1 cellular context compared by ENCODE assay signal in the genomic region with DNA sequence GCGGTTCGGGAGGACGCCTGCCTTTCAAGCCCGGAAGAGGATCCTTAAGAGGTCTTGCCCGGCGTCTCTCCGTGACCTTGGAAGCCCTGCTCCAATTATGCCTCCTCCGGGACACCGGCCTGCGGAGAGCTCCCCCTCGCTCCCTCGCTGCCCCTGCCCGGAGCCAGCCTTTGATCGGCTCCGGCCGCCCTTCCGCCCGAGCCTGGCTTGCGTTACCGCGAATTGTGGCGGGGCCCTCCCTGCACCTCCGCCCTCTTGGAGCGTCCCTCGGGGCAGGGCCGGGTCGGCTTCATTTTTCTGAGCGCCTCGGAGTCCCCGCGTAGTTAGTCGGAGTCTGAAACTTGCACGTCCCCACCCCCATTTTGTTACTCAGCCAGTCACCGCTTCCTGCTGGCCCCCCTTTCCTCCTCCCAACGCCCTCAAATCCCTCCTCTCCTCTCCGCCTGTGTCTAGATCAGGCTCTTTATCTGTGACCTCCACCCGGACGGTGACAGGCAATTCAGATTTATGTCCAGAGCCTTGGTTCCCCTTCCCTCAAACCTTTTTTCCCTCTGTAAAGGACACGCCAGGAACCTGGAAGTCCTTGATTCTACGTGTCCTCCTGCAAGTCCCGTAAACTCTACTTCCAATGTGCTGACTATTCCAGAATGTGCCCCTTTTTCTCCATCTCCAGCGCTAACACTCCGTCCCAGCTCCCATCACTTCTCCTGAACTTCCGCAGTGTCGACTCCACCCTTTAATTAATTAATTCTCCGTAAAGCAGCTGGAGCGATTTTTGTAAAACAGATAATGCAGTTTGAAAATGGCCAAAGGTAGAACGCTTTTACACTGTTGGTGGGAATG.
A peak's percentile ranks its signal among the peaks of the same experiment; 100 is the strongest.
TF ChIP-seq lines count a peak whose summit lies in the region.

No MANE protein-coding gene starts in this region.

TF ChIP-seq in K562, 482 proteins besides CTCF, POLR2A, EP300 and RAD21 (continued from another document and continues in another):
- TF ChIP-seq ZNF445 (CRISPR knock-in tag; IDR thresholded peaks at IDR 0.05; ENCODE audit: low read depth) (no peak), LARP7 (IDR thresholded peaks at IDR 0.05) (peak; percentile 79), NFIX (CRISPR knock-in tag; IDR thresholded peaks at IDR 0.05; ENCODE audit: low read depth) (no peak), POLR2AphosphoS5 (IDR thresholded peaks at IDR 0.05; ENCODE audit: control insufficient read depth, insufficient read depth, low read depth, low read length) (peak; percentile 75; the same call in 1 of the 2 replicates), POLR2AphosphoS2 (IDR thresholded peaks at IDR 0.05; ENCODE audit: low read length) (0 out of 2 replicates have a peak, but pooled peaks have one; percentile 59), ZNF766 (CRISPR knock-in tag; conservative IDR thresholded peaks at IDR 0.05) (peak; percentile 81; the same call in 1 of the 2 replicates), MIER1 (IDR thresholded peaks at IDR 0.05; ENCODE audit: low read depth) (0 out of 2 replicates have a peak, but pooled peaks have one; percentile 20), TAF7 (tag; IDR thresholded peaks at IDR 0.05) (peak; percentile 65; the same call in 1 of the 2 replicates), L3MBTL2 (IDR thresholded peaks at IDR 0.05) (0 out of 2 replicates have a peak, but pooled peaks have one; percentile 46), ELF2 (CRISPR knock-in tag; IDR thresholded peaks at IDR 0.05) (no peak), TFAM (CRISPR knock-in tag; conservative IDR thresholded peaks at IDR 0.05) (no peak), HNRNPL (IDR thresholded peaks at IDR 0.05; ENCODE audit: low read depth, low read length) (no peak), CSDE1 (IDR thresholded peaks at IDR 0.05) (no peak), HDAC1 (IDR thresholded peaks at IDR 0.05) (peak; percentile 50 to 99; a peak in 3 of 4 replicates), TEAD2 (tag; IDR thresholded peaks at IDR 0.05) (no peak), SMAD3 (CRISPR knock-in tag; conservative IDR thresholded peaks at IDR 0.05) (no peak), SRSF9 (IDR thresholded peaks at IDR 0.05; ENCODE audit: borderline replicate concordance, low read depth, low read length) (no peak), ARID2 (IDR thresholded peaks at IDR 0.05) (no peak), HCFC1 (IDR thresholded peaks at IDR 0.05; ENCODE audit: low read depth, low read length) (peak; percentile 34; the same call in 1 of the 2 replicates), EWSR1 (IDR thresholded peaks at IDR 0.05; ENCODE audit: borderline replicate concordance, low read depth, partially characterized antibody) (no peak), SNIP1 (IDR thresholded peaks at IDR 0.05; ENCODE audit: low read depth) (no peak), CEBPB (tag; IDR thresholded peaks at IDR 0.05) (no peak), NR2C2 (CRISPR knock-in tag; IDR thresholded peaks at IDR 0.05) (no peak; the same call in 1 of the 2 replicates), NR2C2 (tag; IDR thresholded peaks at IDR 0.05) (peak; percentile 79), DACH1 (IDR thresholded peaks at IDR 0.05; ENCODE audit: partially characterized antibody) (peak; percentile 59), MED1 (CRISPR knock-in tag; IDR thresholded peaks at IDR 0.05; ENCODE audit: borderline replicate concordance) (no peak), NUFIP1 (IDR thresholded peaks at IDR 0.05; ENCODE audit: partially characterized antibody) (no peak), ZNF175 (CRISPR knock-in tag; IDR thresholded peaks at IDR 0.05; ENCODE audit: low read depth) (0 out of 2 replicates have a peak, but pooled peaks have one; percentile 27), RUNX1 (IDR thresholded peaks at IDR 0.05; ENCODE audit: low read depth) (no peak), PCBP1 (IDR thresholded peaks at IDR 0.05; ENCODE audit: low read depth, low read length, poor library complexity, severe bottlenecking) (no peak), SIX5 (IDR thresholded peaks at IDR 0.05; ENCODE audit: borderline replicate concordance in 1 of 2, insufficient read depth in 1 of 2, low read depth in 1 of 2, low read length in 2 of 2) (no peak), CBX3 (IDR thresholded peaks at IDR 0.05; ENCODE audit: borderline replicate concordance in 1 of 2, low read length in 2 of 2) (0 out of 3 replicates have a peak, but pooled peaks of 1 of the 2 experiments have one; percentile 54), TBP (optimal IDR thresholded peaks at IDR 0.05; ENCODE audit: low read depth, low read length) (peak; percentile 65)
- TF ChIP-seq, protein P1, sequence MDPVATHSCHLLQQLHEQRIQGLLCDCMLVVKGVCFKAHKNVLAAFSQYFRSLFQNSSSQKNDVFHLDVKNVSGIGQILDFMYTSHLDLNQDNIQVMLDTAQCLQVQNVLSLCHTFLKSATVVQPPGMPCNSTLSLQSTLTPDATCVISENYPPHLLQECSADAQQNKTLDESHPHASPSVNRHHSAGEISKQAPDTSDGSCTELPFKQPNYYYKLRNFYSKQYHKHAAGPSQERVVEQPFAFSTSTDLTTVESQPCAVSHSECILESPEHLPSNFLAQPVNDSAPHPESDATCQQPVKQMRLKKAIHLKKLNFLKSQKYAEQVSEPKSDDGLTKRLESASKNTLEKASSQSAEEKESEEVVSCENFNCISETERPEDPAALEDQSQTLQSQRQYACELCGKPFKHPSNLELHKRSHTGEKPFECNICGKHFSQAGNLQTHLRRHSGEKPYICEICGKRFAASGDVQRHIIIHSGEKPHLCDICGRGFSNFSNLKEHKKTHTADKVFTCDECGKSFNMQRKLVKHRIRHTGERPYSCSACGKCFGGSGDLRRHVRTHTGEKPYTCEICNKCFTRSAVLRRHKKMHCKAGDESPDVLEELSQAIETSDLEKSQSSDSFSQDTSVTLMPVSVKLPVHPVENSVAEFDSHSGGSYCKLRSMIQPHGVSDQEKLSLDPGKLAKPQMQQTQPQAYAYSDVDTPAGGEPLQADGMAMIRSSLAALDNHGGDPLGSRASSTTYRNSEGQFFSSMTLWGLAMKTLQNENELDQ (CRISPR knock-in tag; IDR thresholded peaks at IDR 0.05; ENCODE audit: borderline replicate concordance): no peak
- TF ChIP-seq, protein P2, sequence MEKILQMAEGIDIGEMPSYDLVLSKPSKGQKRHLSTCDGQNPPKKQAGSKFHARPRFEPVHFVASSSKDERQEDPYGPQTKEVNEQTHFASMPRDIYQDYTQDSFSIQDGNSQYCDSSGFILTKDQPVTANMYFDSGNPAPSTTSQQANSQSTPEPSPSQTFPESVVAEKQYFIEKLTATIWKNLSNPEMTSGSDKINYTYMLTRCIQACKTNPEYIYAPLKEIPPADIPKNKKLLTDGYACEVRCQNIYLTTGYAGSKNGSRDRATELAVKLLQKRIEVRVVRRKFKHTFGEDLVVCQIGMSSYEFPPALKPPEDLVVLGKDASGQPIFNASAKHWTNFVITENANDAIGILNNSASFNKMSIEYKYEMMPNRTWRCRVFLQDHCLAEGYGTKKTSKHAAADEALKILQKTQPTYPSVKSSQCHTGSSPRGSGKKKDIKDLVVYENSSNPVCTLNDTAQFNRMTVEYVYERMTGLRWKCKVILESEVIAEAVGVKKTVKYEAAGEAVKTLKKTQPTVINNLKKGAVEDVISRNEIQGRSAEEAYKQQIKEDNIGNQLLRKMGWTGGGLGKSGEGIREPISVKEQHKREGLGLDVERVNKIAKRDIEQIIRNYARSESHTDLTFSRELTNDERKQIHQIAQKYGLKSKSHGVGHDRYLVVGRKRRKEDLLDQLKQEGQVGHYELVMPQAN (IDR thresholded peaks at IDR 0.05; ENCODE audit: borderline replicate concordance): no peak
- TF ChIP-seq, protein P3, sequence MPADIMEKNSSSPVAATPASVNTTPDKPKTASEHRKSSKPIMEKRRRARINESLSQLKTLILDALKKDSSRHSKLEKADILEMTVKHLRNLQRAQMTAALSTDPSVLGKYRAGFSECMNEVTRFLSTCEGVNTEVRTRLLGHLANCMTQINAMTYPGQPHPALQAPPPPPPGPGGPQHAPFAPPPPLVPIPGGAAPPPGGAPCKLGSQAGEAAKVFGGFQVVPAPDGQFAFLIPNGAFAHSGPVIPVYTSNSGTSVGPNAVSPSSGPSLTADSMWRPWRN (IDR thresholded peaks at IDR 0.05; ENCODE audit: low read depth): peak; percentile 28; the same call in 1 of the 2 replicates
- TF ChIP-seq, protein P4, sequence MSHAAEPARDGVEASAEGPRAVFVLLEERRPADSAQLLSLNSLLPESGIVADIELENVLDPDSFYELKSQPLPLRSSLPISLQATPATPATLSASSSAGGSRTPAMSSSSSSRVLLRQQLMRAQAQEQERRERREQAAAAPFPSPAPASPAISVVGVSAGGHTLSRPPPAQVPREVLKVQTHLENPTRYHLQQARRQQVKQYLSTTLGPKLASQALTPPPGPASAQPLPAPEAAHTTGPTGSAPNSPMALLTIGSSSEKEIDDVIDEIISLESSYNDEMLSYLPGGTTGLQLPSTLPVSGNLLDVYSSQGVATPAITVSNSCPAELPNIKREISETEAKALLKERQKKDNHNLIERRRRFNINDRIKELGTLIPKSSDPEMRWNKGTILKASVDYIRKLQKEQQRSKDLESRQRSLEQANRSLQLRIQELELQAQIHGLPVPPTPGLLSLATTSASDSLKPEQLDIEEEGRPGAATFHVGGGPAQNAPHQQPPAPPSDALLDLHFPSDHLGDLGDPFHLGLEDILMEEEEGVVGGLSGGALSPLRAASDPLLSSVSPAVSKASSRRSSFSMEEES (CRISPR knock-in tag; IDR thresholded peaks at IDR 0.05): no peak
- TF ChIP-seq, protein P5, sequence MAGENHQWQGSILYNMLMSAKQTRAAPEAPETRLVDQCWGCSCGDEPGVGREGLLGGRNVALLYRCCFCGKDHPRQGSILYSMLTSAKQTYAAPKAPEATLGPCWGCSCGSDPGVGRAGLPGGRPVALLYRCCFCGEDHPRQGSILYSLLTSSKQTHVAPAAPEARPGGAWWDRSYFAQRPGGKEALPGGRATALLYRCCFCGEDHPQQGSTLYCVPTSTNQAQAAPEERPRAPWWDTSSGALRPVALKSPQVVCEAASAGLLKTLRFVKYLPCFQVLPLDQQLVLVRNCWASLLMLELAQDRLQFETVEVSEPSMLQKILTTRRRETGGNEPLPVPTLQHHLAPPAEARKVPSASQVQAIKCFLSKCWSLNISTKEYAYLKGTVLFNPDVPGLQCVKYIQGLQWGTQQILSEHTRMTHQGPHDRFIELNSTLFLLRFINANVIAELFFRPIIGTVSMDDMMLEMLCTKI (IDR thresholded peaks at IDR 0.05; ENCODE audit: partially characterized antibody): no peak
- TF ChIP-seq, protein P6, sequence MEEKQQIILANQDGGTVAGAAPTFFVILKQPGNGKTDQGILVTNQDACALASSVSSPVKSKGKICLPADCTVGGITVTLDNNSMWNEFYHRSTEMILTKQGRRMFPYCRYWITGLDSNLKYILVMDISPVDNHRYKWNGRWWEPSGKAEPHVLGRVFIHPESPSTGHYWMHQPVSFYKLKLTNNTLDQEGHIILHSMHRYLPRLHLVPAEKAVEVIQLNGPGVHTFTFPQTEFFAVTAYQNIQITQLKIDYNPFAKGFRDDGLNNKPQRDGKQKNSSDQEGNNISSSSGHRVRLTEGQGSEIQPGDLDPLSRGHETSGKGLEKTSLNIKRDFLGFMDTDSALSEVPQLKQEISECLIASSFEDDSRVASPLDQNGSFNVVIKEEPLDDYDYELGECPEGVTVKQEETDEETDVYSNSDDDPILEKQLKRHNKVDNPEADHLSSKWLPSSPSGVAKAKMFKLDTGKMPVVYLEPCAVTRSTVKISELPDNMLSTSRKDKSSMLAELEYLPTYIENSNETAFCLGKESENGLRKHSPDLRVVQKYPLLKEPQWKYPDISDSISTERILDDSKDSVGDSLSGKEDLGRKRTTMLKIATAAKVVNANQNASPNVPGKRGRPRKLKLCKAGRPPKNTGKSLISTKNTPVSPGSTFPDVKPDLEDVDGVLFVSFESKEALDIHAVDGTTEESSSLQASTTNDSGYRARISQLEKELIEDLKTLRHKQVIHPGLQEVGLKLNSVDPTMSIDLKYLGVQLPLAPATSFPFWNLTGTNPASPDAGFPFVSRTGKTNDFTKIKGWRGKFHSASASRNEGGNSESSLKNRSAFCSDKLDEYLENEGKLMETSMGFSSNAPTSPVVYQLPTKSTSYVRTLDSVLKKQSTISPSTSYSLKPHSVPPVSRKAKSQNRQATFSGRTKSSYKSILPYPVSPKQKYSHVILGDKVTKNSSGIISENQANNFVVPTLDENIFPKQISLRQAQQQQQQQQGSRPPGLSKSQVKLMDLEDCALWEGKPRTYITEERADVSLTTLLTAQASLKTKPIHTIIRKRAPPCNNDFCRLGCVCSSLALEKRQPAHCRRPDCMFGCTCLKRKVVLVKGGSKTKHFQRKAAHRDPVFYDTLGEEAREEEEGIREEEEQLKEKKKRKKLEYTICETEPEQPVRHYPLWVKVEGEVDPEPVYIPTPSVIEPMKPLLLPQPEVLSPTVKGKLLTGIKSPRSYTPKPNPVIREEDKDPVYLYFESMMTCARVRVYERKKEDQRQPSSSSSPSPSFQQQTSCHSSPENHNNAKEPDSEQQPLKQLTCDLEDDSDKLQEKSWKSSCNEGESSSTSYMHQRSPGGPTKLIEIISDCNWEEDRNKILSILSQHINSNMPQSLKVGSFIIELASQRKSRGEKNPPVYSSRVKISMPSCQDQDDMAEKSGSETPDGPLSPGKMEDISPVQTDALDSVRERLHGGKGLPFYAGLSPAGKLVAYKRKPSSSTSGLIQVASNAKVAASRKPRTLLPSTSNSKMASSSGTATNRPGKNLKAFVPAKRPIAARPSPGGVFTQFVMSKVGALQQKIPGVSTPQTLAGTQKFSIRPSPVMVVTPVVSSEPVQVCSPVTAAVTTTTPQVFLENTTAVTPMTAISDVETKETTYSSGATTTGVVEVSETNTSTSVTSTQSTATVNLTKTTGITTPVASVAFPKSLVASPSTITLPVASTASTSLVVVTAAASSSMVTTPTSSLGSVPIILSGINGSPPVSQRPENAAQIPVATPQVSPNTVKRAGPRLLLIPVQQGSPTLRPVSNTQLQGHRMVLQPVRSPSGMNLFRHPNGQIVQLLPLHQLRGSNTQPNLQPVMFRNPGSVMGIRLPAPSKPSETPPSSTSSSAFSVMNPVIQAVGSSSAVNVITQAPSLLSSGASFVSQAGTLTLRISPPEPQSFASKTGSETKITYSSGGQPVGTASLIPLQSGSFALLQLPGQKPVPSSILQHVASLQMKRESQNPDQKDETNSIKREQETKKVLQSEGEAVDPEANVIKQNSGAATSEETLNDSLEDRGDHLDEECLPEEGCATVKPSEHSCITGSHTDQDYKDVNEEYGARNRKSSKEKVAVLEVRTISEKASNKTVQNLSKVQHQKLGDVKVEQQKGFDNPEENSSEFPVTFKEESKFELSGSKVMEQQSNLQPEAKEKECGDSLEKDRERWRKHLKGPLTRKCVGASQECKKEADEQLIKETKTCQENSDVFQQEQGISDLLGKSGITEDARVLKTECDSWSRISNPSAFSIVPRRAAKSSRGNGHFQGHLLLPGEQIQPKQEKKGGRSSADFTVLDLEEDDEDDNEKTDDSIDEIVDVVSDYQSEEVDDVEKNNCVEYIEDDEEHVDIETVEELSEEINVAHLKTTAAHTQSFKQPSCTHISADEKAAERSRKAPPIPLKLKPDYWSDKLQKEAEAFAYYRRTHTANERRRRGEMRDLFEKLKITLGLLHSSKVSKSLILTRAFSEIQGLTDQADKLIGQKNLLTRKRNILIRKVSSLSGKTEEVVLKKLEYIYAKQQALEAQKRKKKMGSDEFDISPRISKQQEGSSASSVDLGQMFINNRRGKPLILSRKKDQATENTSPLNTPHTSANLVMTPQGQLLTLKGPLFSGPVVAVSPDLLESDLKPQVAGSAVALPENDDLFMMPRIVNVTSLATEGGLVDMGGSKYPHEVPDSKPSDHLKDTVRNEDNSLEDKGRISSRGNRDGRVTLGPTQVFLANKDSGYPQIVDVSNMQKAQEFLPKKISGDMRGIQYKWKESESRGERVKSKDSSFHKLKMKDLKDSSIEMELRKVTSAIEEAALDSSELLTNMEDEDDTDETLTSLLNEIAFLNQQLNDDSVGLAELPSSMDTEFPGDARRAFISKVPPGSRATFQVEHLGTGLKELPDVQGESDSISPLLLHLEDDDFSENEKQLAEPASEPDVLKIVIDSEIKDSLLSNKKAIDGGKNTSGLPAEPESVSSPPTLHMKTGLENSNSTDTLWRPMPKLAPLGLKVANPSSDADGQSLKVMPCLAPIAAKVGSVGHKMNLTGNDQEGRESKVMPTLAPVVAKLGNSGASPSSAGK (IDR thresholded peaks at IDR 0.05): no peak
